Comparison of ENCODE assay signal across 8 cellular contexts in the genomic region with DNA sequence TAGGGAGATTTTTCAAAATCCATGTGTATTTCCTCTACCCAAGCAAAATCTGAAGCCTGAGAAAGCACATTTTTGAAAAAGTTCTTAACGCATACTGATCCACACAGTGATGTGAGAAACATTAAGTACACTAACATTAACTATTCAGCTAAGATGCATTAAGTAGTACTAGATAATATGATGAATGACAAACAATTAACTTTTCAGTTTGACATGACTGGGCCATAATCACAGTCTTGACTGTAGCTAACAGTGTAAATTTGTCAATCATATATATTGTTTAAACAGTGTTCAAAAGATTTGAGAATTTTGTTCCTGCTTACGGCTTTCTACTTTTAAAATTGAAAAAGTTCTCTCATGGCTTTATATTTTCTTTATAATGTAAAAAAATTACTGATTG.
"Had no signal": no experiment of that assay in that cellular context is flagged by ENCODE, and none has a peak within 500 bp of the region (broad histone marks: within the 10 kb centered on the region; RNA-seq: fewer than 3 reads in every experiment).

No MANE protein-coding gene starts in this region.

- H3K27ac ChIP-seq: HL-60, KMS-11 had no signal

- H3K9ac ChIP-seq: KMS-11 had no signal

- DNase-seq: IMR-90, KBM-7, KG1 had no signal

- FAIRE-seq: HepG2, HTR-8/SVneo, K562 had no signal

- H3K4me2 ChIP-seq: KMS-11 had no signal

- H3K4me3 ChIP-seq: K562 had no signal
